27 cellular contexts compared by ENCODE assay signal in the genomic region with DNA sequence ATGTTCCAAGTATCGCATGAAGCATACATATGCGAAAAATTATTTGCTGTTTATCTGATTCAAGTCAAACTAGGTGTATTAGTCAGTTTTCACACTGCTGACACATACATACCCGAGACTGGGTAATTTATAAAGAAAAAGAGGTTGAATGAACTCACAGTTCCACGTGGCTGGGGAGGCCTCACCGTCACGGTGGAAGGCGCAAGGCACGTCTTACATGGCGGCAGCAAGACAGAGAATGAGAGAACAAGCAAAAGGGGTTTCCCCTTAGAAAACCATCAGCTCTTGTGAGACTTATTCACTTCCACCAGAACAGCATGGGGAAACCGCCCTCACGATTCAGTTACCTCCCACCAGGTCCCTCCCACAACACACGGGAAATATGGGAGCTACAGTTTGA. TPM values are rescaled to one million over a fixed set of nuclear protein-coding genes. Genes with fewer than 3 reads are reported as not detected.
A peak's percentile ranks its signal among the peaks of the same experiment; 100 is the strongest.
DNase-seq lines count a peak whose midpoint lies in the region; ATAC-seq and TF ChIP-seq lines count a peak whose summit lies in the region.
"Had no signal": no experiment of that assay in that cellular context is flagged by ENCODE, and none has a peak within 500 bp of the region (broad histone marks: within the 10 kb centered on the region; RNA-seq: fewer than 3 reads in every experiment).

No MANE protein-coding gene starts in this region.

- CTCF ChIA-PET in activated CD8-positive, alpha-beta T cell treated with anti-CD3 and anti-CD28 coated beads for 36 hours (lab: Charles Lee), result interaction anchor here (1.1 to 2.1 kb wide), 3 partner anchors 14 to 62 kb away, joined by 3 to 5 read pairs (median 4); no protein-coding TSS in a partner anchor
- CTCF ChIA-PET in activated CD8-positive, alpha-beta T cell treated with anti-CD3 and anti-CD28 coated beads, Interleukin-2, amount 10 ng/mL, durations not matched to agents 7 days and 5 days (lab: Charles Lee), result no interaction called here

- H3K9me3 Mint-ChIP-seq in activated CD8-positive, alpha-beta T cell treated with anti-CD3 and anti-CD28 coated beads for 36 hours, result no peaks in the 10 kb centered on the region
- no peaks in the 10 kb centered on the region for H3K9me3 Mint-ChIP-seq in activated CD8-positive, alpha-beta T cell treated with anti-CD3 and anti-CD28 coated beads, Interleukin-2, amount 10 ng/mL, durations not matched to agents 7 days and 5 days (ENCODE audit: insufficient read depth)
- peaks cover 1% of the 10 kb centered on the region for H3K9me3 Mint-ChIP-seq in activated naive CD8-positive, alpha-beta T cell treated with anti-CD3 and anti-CD28 coated beads for 36 hours
- H3K9me3 Mint-ChIP-seq: endodermal cell, T-cell had no signal

- no peak for TF ChIP-seq POLR2A in uterus (IDR thresholded peaks at IDR 0.05)

- ATAC-seq in activated CD8-positive, alpha-beta T cell treated with anti-CD3 and anti-CD28 coated beads for 36 hours, result peak; percentile 67
- no peak for ATAC-seq in activated CD8-positive, alpha-beta T cell treated with anti-CD3 and anti-CD28 coated beads, Interleukin-2, amount 10 ng/mL, durations not matched to agents 7 days and 5 days
- ATAC-seq: left cardiac atrium, T-cell had no signal

- no peaks in the 10 kb centered on the region for H3K27me3 ChIP-seq in WERI-Rb-1 (ENCODE audit: insufficient read depth, low read depth, severe bottlenecking)
- no peaks in the 10 kb centered on the region for H3K27me3 ChIP-seq in uterus
- H3K27me3 ChIP-seq: esophagus muscularis mucosa, SJCRH30, upper lobe of left lung had no signal

- no peaks in the 10 kb centered on the region for H3K36me3 Mint-ChIP-seq in activated CD8-positive, alpha-beta T cell treated with anti-CD3 and anti-CD28 coated beads for 36 hours (ENCODE audit: low read depth)
- H3K36me3 Mint-ChIP-seq in activated CD8-positive, alpha-beta T cell treated with anti-CD3 and anti-CD28 coated beads, Interleukin-2, amount 10 ng/mL, durations not matched to agents 7 days and 5 days (ENCODE audit: low read depth), result no peaks in the 10 kb centered on the region
- no peaks in the 10 kb centered on the region for H3K36me3 Mint-ChIP-seq in activated naive CD8-positive, alpha-beta T cell treated with anti-CD3 and anti-CD28 coated beads for 36 hours
- H3K36me3 Mint-ChIP-seq: T-cell had no signal

- no peaks in the 10 kb centered on the region for H3K4me1 ChIP-seq in uterus
- H3K4me1 ChIP-seq: esophagus muscularis mucosa, SJCRH30, upper lobe of left lung had no signal

- H3K27ac Mint-ChIP-seq in activated CD8-positive, alpha-beta T cell treated with anti-CD3 and anti-CD28 coated beads for 36 hours, result no peak overlapping the region
- H3K27ac Mint-ChIP-seq in activated CD8-positive, alpha-beta T cell treated with anti-CD3 and anti-CD28 coated beads, Interleukin-2, amount 10 ng/mL, durations not matched to agents 7 days and 5 days, result no peak overlapping the region
- no peak overlapping the region for H3K27ac Mint-ChIP-seq in activated naive CD8-positive, alpha-beta T cell treated with anti-CD3 and anti-CD28 coated beads for 36 hours
- H3K27ac Mint-ChIP-seq: B cell, endodermal cell, progenitor cell of endocrine pancreas, T-cell had no signal

- POLR2A ChIA-PET in activated CD8-positive, alpha-beta T cell treated with anti-CD3 and anti-CD28 coated beads for 36 hours (lab: Charles Lee), result interaction anchor here (0.8 to 1.1 kb wide), 2 partner anchors 12 to 64 kb away, joined by 4 to 5 read pairs; a partner anchor contains a TSS
- POLR2A ChIA-PET in activated CD8-positive, alpha-beta T cell treated with anti-CD3 and anti-CD28 coated beads, Interleukin-2, amount 10 ng/mL, durations not matched to agents 7 days and 5 days (lab: Charles Lee), result no interaction called here

- H3K36me3 ChIP-seq in WERI-Rb-1, result no peaks in the 10 kb centered on the region
- no peaks in the 10 kb centered on the region for H3K36me3 ChIP-seq in uterus
- H3K36me3 ChIP-seq: SJCRH30, upper lobe of left lung had no signal

- H3K4me3 ChIP-seq in WERI-Rb-1 (ENCODE audit: low read depth, low read length), result no peak overlapping the region
- H3K4me3 ChIP-seq in uterus, result no peak overlapping the region
- H3K4me3 ChIP-seq: coronary artery, esophagus muscularis mucosa, SJCRH30, upper lobe of left lung had no signal

- H3K27ac ChIP-seq in WERI-Rb-1, result no peak overlapping the region
- H3K27ac ChIP-seq in uterus, result no peak overlapping the region
- H3K27ac ChIP-seq: coronary artery, esophagus muscularis mucosa, SJCRH30, upper lobe of left lung had no signal

- peak; percentile 60 for DNase-seq in activated CD8-positive, alpha-beta T cell treated with anti-CD3 and anti-CD28 coated beads for 36 hours
- no peak for DNase-seq in activated CD8-positive, alpha-beta T cell treated with anti-CD3 and anti-CD28 coated beads, Interleukin-2, amount 10 ng/mL, durations not matched to agents 7 days and 5 days
- DNase-seq in WERI-Rb-1 (peak; percentile 6), uterus (no peak), SKM-1 treated with dmso at 0.1 percent for 144 hours (lab: John Stamatoyannopoulos, UW; ENCODE audit: unreplicated experiment) (no peak), germinal center (ENCODE audit: low spot score) (no peak)
- DNase-seq in activated naive CD8-positive, alpha-beta T cell treated with anti-CD3 and anti-CD28 coated beads for 36 hours, result peak; percentile 33
- peak; percentile 53 for DNase-seq in stimulated activated CD4-positive, alpha-beta T cell treated with anti-CD3 and anti-CD28 coated beads, Interleukin-4, amount 100 ng/mL, for 1 hour
- DNase-seq: activated CD4-positive, alpha-beta T cell treated with anti-CD3 and anti-CD28 coated beads, Interleukin-2, amount 50 U/mL, for 1 hour; anterior cingulate cortex; foreskin melanocyte; GDM1; left cardiac atrium; mammary epithelial cell; NCI-H1092 treated with DMSO at 0.1 percent for 48 hours; NCI-H1930; NCI-H2227 treated with DMSO at 0.1 percent for 48 hours; NCI-H748 treated with DMSO at 0.1 percent for 48 hours; SJCRH30; T-cell; upper lobe of left lung had no signal

- intact Hi-C loops in activated CD8-positive, alpha-beta T cell treated with anti-CD3 and anti-CD28 coated beads for 36 hours (cut with micrococcal nuclease), result no loop called here
- intact Hi-C loops in uterus (cut with DNase I; ENCODE audit: low total_unique reads), result no loop called here

- H3K4me1 Mint-ChIP-seq in activated CD8-positive, alpha-beta T cell treated with anti-CD3 and anti-CD28 coated beads for 36 hours (ENCODE audit: low read depth), result peaks cover 12% of the 10 kb centered on the region
- H3K4me1 Mint-ChIP-seq in activated CD8-positive, alpha-beta T cell treated with anti-CD3 and anti-CD28 coated beads, Interleukin-2, amount 10 ng/mL, durations not matched to agents 7 days and 5 days (ENCODE audit: low read depth), result no peaks in the 10 kb centered on the region
- H3K4me1 Mint-ChIP-seq in activated naive CD8-positive, alpha-beta T cell treated with anti-CD3 and anti-CD28 coated beads for 36 hours, result peaks cover 4% of the 10 kb centered on the region
- H3K4me1 Mint-ChIP-seq: B cell, endodermal cell, T-cell had no signal

- H3K9me3 ChIP-seq in WERI-Rb-1 (ENCODE audit: severe bottlenecking) (no peaks in the 10 kb centered on the region), uterus (no peaks in the 10 kb centered on the region)
- H3K9me3 ChIP-seq: esophagus muscularis mucosa, SJCRH30, upper lobe of left lung had no signal

- no peaks in the 10 kb centered on the region for H3K27me3 Mint-ChIP-seq in activated CD8-positive, alpha-beta T cell treated with anti-CD3 and anti-CD28 coated beads for 36 hours
- H3K27me3 Mint-ChIP-seq in activated CD8-positive, alpha-beta T cell treated with anti-CD3 and anti-CD28 coated beads, Interleukin-2, amount 10 ng/mL, durations not matched to agents 7 days and 5 days (ENCODE audit: low read depth), result no peaks in the 10 kb centered on the region
- peaks cover 3% of the 10 kb centered on the region for H3K27me3 Mint-ChIP-seq in activated naive CD8-positive, alpha-beta T cell treated with anti-CD3 and anti-CD28 coated beads for 36 hours

- no peak for TF ChIP-seq CTCF in activated CD8-positive, alpha-beta T cell treated with anti-CD3 and anti-CD28 coated beads for 36 hours (IDR thresholded peaks at IDR 0.05)
- no peak for TF ChIP-seq CTCF in WERI-Rb-1 (IDR thresholded peaks at IDR 0.05; ENCODE audit: low read depth, low read length)
- no peak for TF ChIP-seq CTCF in uterus (IDR thresholded peaks at IDR 0.05)

- no peak overlapping the region for H3K4me3 Mint-ChIP-seq in activated CD8-positive, alpha-beta T cell treated with anti-CD3 and anti-CD28 coated beads for 36 hours
- no peak overlapping the region for H3K4me3 Mint-ChIP-seq in activated CD8-positive, alpha-beta T cell treated with anti-CD3 and anti-CD28 coated beads, Interleukin-2, amount 10 ng/mL, durations not matched to agents 7 days and 5 days
- no peak overlapping the region for H3K4me3 Mint-ChIP-seq in activated naive CD8-positive, alpha-beta T cell treated with anti-CD3 and anti-CD28 coated beads for 36 hours
- H3K4me3 Mint-ChIP-seq: B cell, endodermal cell, T-cell had no signal

RNA-seq across cellular contexts. Expression of a gene that starts 13.0 kb away (rescaled TPM):
- total RNA-seq in activated CD8-positive, alpha-beta T cell treated with anti-CD3 and anti-CD28 coated beads for 36 hours, result not detected
- not detected for total RNA-seq in activated CD8-positive, alpha-beta T cell treated with anti-CD3 and anti-CD28 coated beads, Interleukin-2, amount 10 ng/mL, durations not matched to agents 7 days and 5 days
- under 1 TPM in 1 of 2 experiments, not detected in 1; 0.14 TPM for total RNA-seq in activated naive CD8-positive, alpha-beta T cell treated with anti-CD3 and anti-CD28 coated beads for 36 hours
- not detected for total RNA-seq in uterus
- total RNA-seq: A673, B cell, esophagus muscularis mucosa, left cardiac atrium, mammary epithelial cell, progenitor cell of endocrine pancreas, SJCRH30, T-cell, upper lobe of left lung had no signal

RNA-seq across cellular contexts. Expression of a gene that starts 22.9 kb away (rescaled TPM):
- total RNA-seq in activated CD8-positive, alpha-beta T cell treated with anti-CD3 and anti-CD28 coated beads for 36 hours, result not detected
- not detected for total RNA-seq in activated CD8-positive, alpha-beta T cell treated with anti-CD3 and anti-CD28 coated beads, Interleukin-2, amount 10 ng/mL, durations not matched to agents 7 days and 5 days
- not detected for total RNA-seq in activated naive CD8-positive, alpha-beta T cell treated with anti-CD3 and anti-CD28 coated beads for 36 hours
- total RNA-seq in uterus, result 10 to 100 TPM in 2 of 4 donors, 1 to 10 TPM in 2; 6.8 to 56.8 (median 12.1) TPM
- total RNA-seq: A673, B cell, mammary epithelial cell, T-cell had no signal

RNA-seq across cellular contexts. Expression of a gene that starts 39.9 kb away (rescaled TPM):
- total RNA-seq in activated CD8-positive, alpha-beta T cell treated with anti-CD3 and anti-CD28 coated beads for 36 hours, result under 1 TPM; 0.20 to 0.45 TPM
- not detected for total RNA-seq in activated CD8-positive, alpha-beta T cell treated with anti-CD3 and anti-CD28 coated beads, Interleukin-2, amount 10 ng/mL, durations not matched to agents 7 days and 5 days
- total RNA-seq in activated naive CD8-positive, alpha-beta T cell treated with anti-CD3 and anti-CD28 coated beads for 36 hours, result under 1 TPM; 0.49 to 0.94 TPM
- under 1 TPM in 1 of 4 donors, not detected in 3; 0.69 TPM for total RNA-seq in uterus
- total RNA-seq: A673, B cell, mammary epithelial cell, SJCRH30 had no signal

Comparison
In these comparisons a context has a peak if more than half of its experiments do, and no peak if none do; other contexts are left out.
1. DNase-seq: peak in activated CD8-positive, alpha-beta T cell treated with anti-CD3 and anti-CD28 coated beads for 36 hours (single experiment), WERI-Rb-1 (single experiment), activated naive CD8-positive, alpha-beta T cell treated with anti-CD3 and anti-CD28 coated beads for 36 hours (single experiment) and stimulated activated CD4-positive, alpha-beta T cell treated with anti-CD3 and anti-CD28 coated beads, Interleukin-4, amount 100 ng/mL, for 1 hour (single experiment); none in activated CD8-positive, alpha-beta T cell treated with anti-CD3 and anti-CD28 coated beads, Interleukin-2, amount 10 ng/mL, durations not matched to agents 7 days and 5 days (single experiment), uterus (0 of 2), SKM-1 treated with dmso at 0.1 percent for 144 hours (single experiment) and germinal center (single experiment).
2. RNA of a gene that starts 22.9 kb away (total RNA-seq): 6.8 to 56.8 TPM in uterus; not detected in activated CD8-positive, alpha-beta T cell treated with anti-CD3 and anti-CD28 coated beads for 36 hours, not detected in activated CD8-positive, alpha-beta T cell treated with anti-CD3 and anti-CD28 coated beads, Interleukin-2, amount 10 ng/mL, durations not matched to agents 7 days and 5 days and not detected in activated naive CD8-positive, alpha-beta T cell treated with anti-CD3 and anti-CD28 coated beads for 36 hours; every median in the first group is over 4 times any median in the second.